In the genomic region with DNA sequence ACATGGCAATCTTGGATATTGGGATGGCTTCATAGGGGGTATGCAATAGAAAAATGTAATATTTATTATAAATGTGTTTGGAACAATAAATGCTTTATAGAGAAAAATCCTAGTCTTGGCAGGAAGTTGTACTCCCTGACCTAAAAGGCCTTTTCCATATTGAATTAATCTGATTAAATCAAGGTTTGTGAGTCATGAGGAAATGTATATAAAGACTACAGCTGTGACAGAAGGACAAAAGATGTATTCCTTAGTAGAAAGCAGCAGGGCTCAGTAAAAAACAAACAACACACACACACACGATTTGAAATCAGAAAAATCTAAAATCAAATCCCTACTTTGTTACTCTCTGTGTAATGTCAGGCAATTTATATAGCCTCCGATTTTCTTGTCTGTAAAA, we compare ENCODE assay signal across 19 cellular contexts.
A peak's percentile ranks its signal among the peaks of the same experiment; 100 is the strongest.
DNase-seq lines count a peak whose midpoint lies in the region; FAIRE-seq and TF ChIP-seq lines count a peak whose summit lies in the region.
"Had no signal": no experiment of that assay in that cellular context is flagged by ENCODE, and none has a peak within 500 bp of the region (broad histone marks: within the 10 kb centered on the region; RNA-seq: fewer than 3 reads in every experiment).

No MANE protein-coding gene starts in this region.

- no peaks in the 10 kb centered on the region for H3K4me1 Mint-ChIP-seq in activated naive CD8-positive, alpha-beta T cell treated with anti-CD3 and anti-CD28 coated beads for 36 hours
- H3K4me1 Mint-ChIP-seq: B cell had no signal

- no peaks in the 10 kb centered on the region for H3K27me3 ChIP-seq in mammary epithelial cell (ENCODE audit: insufficient read depth, low read length)

- no peaks in the 10 kb centered on the region for H3K36me3 ChIP-seq in mammary epithelial cell (ENCODE audit: insufficient read depth, low read length)

- intact Hi-C loops in mammary epithelial cell (cut with micrococcal nuclease), result loop anchor here (5.0 kb wide), 1 partner anchor 1239 kb away; a partner anchor contains a TSS

- no peaks in the 10 kb centered on the region for H4K20me1 ChIP-seq in mammary epithelial cell (ENCODE audit: insufficient read depth, low read length)

- no peaks in the 10 kb centered on the region for H3K27me3 Mint-ChIP-seq in activated naive CD8-positive, alpha-beta T cell treated with anti-CD3 and anti-CD28 coated beads for 36 hours
- H3K27me3 Mint-ChIP-seq: B cell had no signal

- no peak overlapping the region for H2AFZ ChIP-seq in mammary epithelial cell (ENCODE audit: low read depth, low read length)

- no peaks in the 10 kb centered on the region for H3K4me1 ChIP-seq in mammary epithelial cell (ENCODE audit: insufficient read depth, low read length)

- no peaks in the 10 kb centered on the region for H3K79me2 ChIP-seq in mammary epithelial cell (ENCODE audit: insufficient read depth, low read length)

- in situ Hi-C loops in SK-MEL-5 (cut with HindIII; ENCODE audit: low pct_unique_long_range_greater_than_20kb, low sequenced_read_pairs) (no loop called here), mammary epithelial cell (cut with MboI; ENCODE audit: low sequenced_read_pairs in 2 of 2) (no loop called here)

- TF ChIP-seq CTCF in HFF-Myc (IDR thresholded peaks at IDR 0.05; ENCODE audit: low read depth, low read length, missing control alignments), result no peak
- TF ChIP-seq CTCF in mammary epithelial cell (conservative IDR thresholded peaks at IDR 0.05 in 1 of 2, IDR thresholded peaks at IDR 0.05 in 1 of 2; ENCODE audit: extremely low read depth in 1 of 2, insufficient read depth in 1 of 2, low read depth in 1 of 2, low read length in 2 of 2), result no peak

- H3K9ac ChIP-seq in mammary epithelial cell (ENCODE audit: insufficient read depth, low read length), result no peak overlapping the region

- no TSS peak for BruUV-seq in mammary epithelial cell (replicated peaks; lab: Mats Ljungman, UMichigan)

- H3K9me3 Mint-ChIP-seq in activated naive CD8-positive, alpha-beta T cell treated with anti-CD3 and anti-CD28 coated beads for 36 hours, result no peaks in the 10 kb centered on the region
- H3K9me3 Mint-ChIP-seq: CD4-positive, alpha-beta T cell had no signal

- H3K27ac ChIP-seq in mammary epithelial cell (ENCODE audit: insufficient read depth, low read depth, low read length), result no peak overlapping the region

- no peak overlapping the region for H3K4me3 Mint-ChIP-seq in activated naive CD8-positive, alpha-beta T cell treated with anti-CD3 and anti-CD28 coated beads for 36 hours
- H3K4me3 Mint-ChIP-seq: B cell; CD4-positive, alpha-beta T cell had no signal

- no peaks in the 10 kb centered on the region for H3K36me3 Mint-ChIP-seq in activated naive CD8-positive, alpha-beta T cell treated with anti-CD3 and anti-CD28 coated beads for 36 hours

- no peak overlapping the region for H3K4me2 ChIP-seq in mammary epithelial cell (ENCODE audit: insufficient read depth, low read depth, low read length)

- H3K27ac Mint-ChIP-seq in activated naive CD8-positive, alpha-beta T cell treated with anti-CD3 and anti-CD28 coated beads for 36 hours, result no peak overlapping the region
- H3K27ac Mint-ChIP-seq: B cell; CD4-positive, alpha-beta T cell had no signal

- no peaks in the 10 kb centered on the region for H3K9me3 ChIP-seq in mammary epithelial cell (replicated peaks; ENCODE audit: insufficient read depth, low read length)

- WGBS in mammary epithelial cell (ENCODE audit: low coverage, missing lambda C conversion rate), result 81% methylated on average over 2 of the region's 2 CpGs

- dilution Hi-C loops in mammary epithelial cell (cut with HindIII; ENCODE audit: low sequenced_read_pairs), result no loop called here

- H3K4me3 ChIP-seq in HFF-Myc (replicated peaks; ENCODE audit: low read depth, low read length), result no peak overlapping the region
- H3K4me3 ChIP-seq in mammary epithelial cell (replicated peaks in 1 of 3; ENCODE audit: insufficient read depth in 1 of 3, low read depth in 2 of 3, low read length in 3 of 3), result no peak overlapping the region

- DNase-seq in COLO829 (ENCODE audit: low spot score) (peak; percentile 50), HFF-Myc (ENCODE audit: extremely low read depth, low read depth) (peak; percentile 40), SK-MEL-5 (ENCODE audit: low read depth, low spot score) (peak; percentile 4), fibroblast of peridontal ligament (ENCODE audit: extremely low read depth) (peak; percentile 31), HTR-8/SVneo (ENCODE audit: insufficient read length, low spot score) (no peak), mammary epithelial cell (no peak), NCI-H345 treated with DMSO at 0.1 percent for 48 hours (lab: John Stamatoyannopoulos, UW; ENCODE audit: unreplicated experiment) (no peak)
- no peak for DNase-seq in activated naive CD8-positive, alpha-beta T cell treated with anti-CD3 and anti-CD28 coated beads for 36 hours
- DNase-seq: C1 segment of cervical spinal cord; CD4-positive, alpha-beta T cell; DMS153; DMS79 treated with DMSO at 0.1 percent for 48 hours; GDM1; H7 had no signal

- FAIRE-seq in HTR-8/SVneo (lab: Jason Lieb, UNC), result no peak
- FAIRE-seq: D721Med, GM12892, GM19239, HepG2 had no signal

- CTCF ChIA-PET in mammary epithelial cell (lab: Charles Lee; ENCODE audit: low non-redundant PET), result no interaction called here

Comparison
In these comparisons a context has a peak if more than half of its experiments do, and no peak if none do; other contexts are left out.
1. DNase-seq: peak in COLO829 (single experiment), HFF-Myc (single experiment), SK-MEL-5 (single experiment) and fibroblast of peridontal ligament (single experiment); none in activated naive CD8-positive, alpha-beta T cell treated with anti-CD3 and anti-CD28 coated beads for 36 hours (single experiment), HTR-8/SVneo (single experiment), mammary epithelial cell (single experiment) and NCI-H345 treated with DMSO at 0.1 percent for 48 hours (single experiment).